Comparison of ENCODE assay signal across 17 cellular contexts in genomic region chr3:66625464-66626216, GRCh38.
DNase-seq lines count a peak whose midpoint lies in the region; ATAC-seq and TF ChIP-seq lines count a peak whose summit lies in the region.
"Had no signal": no experiment of that assay in that cellular context is flagged by ENCODE, and none has a peak within 500 bp of the region (broad histone marks: within the 10 kb centered on the region; RNA-seq: fewer than 3 reads in every experiment).

No MANE protein-coding gene starts in this region.

- H3K36me3 Mint-ChIP-seq in HFFc6 (ENCODE audit: low read depth) (no peaks in the 10 kb centered on the region), Caco-2 (ENCODE audit: insufficient read depth, unreplicated experiment) (no peaks in the 10 kb centered on the region)

- H3K4me1 Mint-ChIP-seq in HFFc6 (ENCODE audit: low read depth) (no peaks in the 10 kb centered on the region), Caco-2 (ENCODE audit: low read depth, unreplicated experiment) (no peaks in the 10 kb centered on the region)
- H3K4me1 Mint-ChIP-seq: CD8-positive, alpha-beta memory T cell had no signal

- no peaks in the 10 kb centered on the region for H3K27me3 ChIP-seq in sigmoid colon
- H3K27me3 ChIP-seq in Caco-2 (replicated peaks; ENCODE audit: control insufficient read depth, insufficient read depth, low read length) = no peaks in the 10 kb centered on the region
- H3K27me3 ChIP-seq: SJSA1 had no signal

- WGBS in sigmoid colon, 2 donors = 38 to 69% methylated on average over 5 of the region's 5 CpGs

- H3K36me3 ChIP-seq in sigmoid colon (no peaks in the 10 kb centered on the region), Caco-2 (ENCODE audit: control insufficient read depth, insufficient read depth, low read length) (no peaks in the 10 kb centered on the region)
- H3K36me3 ChIP-seq: SJSA1 had no signal

- TF ChIP-seq CTCF in fibroblast of villous mesenchyme (IDR thresholded peaks at IDR 0.05; ENCODE audit: insufficient read depth, low read depth, low read length) (no peak), sigmoid colon (IDR thresholded peaks at IDR 0.05) (no peak), HFFc6 (IDR thresholded peaks at IDR 0.05) (no peak), Caco-2 (IDR thresholded peaks at IDR 0.05; ENCODE audit: insufficient read depth in 1 of 2, low read depth in 1 of 2, low read length in 1 of 2, severe bottlenecking in 1 of 2, unreplicated experiment in 1 of 2) (no peak)

- H3K4me1 ChIP-seq in sigmoid colon (peaks cover 0 to 24% (median 19%) of the 10 kb centered on the region in 4 donors), Caco-2 (no peaks in the 10 kb centered on the region)
- H3K4me1 ChIP-seq: SJSA1 had no signal

- H3K4me3 Mint-ChIP-seq in HFFc6 (no peak overlapping the region), Caco-2 (ENCODE audit: unreplicated experiment) (no peak overlapping the region)
- H3K4me3 Mint-ChIP-seq: CD8-positive, alpha-beta memory T cell had no signal

- BruUV-seq in Caco-2 (replicated peaks; lab: Mats Ljungman, UMichigan) = no TSS peak

- no peak for ATAC-seq in HG02870 (IDR thresholded peaks at IDR 0.05; ENCODE audit: unreplicated experiment)

- no peaks in the 10 kb centered on the region for H3K9me3 ChIP-seq in sigmoid colon
- no peaks in the 10 kb centered on the region for H3K9me3 ChIP-seq in Caco-2
- H3K9me3 ChIP-seq: SJSA1 had no signal

- H3K27ac ChIP-seq in sigmoid colon = peak overlapping the region in 3 of 4 donors; percentile 42 to 59 (median 56)
- H3K27ac ChIP-seq: RWPE1, SJSA1 had no signal

- intact Hi-C loops in sigmoid colon (cut with DNase I) (no loop called here), Caco-2 (cut with micrococcal nuclease; ENCODE audit: unreplicated experiment) (no loop called here)

- H3K27me3 Mint-ChIP-seq in HFFc6 (ENCODE audit: insufficient read depth) (peaks cover 1% of the 10 kb centered on the region), Caco-2 (ENCODE audit: insufficient read depth, unreplicated experiment) (no peaks in the 10 kb centered on the region)
- H3K27me3 Mint-ChIP-seq: CD8-positive, alpha-beta memory T cell had no signal

- H3K27ac Mint-ChIP-seq in HFFc6 = no peak overlapping the region
- H3K27ac Mint-ChIP-seq in Caco-2 (ENCODE audit: unreplicated experiment) = no peak overlapping the region

- CTCF ChIA-PET in Caco-2 (lab: Charles Lee) = no interaction called here

- H3K9me3 Mint-ChIP-seq in HFFc6 (no peaks in the 10 kb centered on the region), Caco-2 (ENCODE audit: unreplicated experiment) (no peaks in the 10 kb centered on the region)

- DNase-seq in DMS 273 (lab: John Stamatoyannopoulos, UW; ENCODE audit: unreplicated experiment) = peak; percentile 82
- DNase-seq in NCI-H1048 (lab: John Stamatoyannopoulos, UW) = peak; percentile 19
- DNase-seq in fibroblast of villous mesenchyme (ENCODE audit: low read depth) = peak; percentile 25
- no peak for DNase-seq in sigmoid colon
- no peak for DNase-seq in HFFc6
- no peak for DNase-seq in Caco-2
- no peak for DNase-seq in activated naive CD4-positive, alpha-beta T cell treated with Interleukin-2 at 50 U/mL for 16 hours
- DNase-seq: CD8-positive, alpha-beta memory T cell; DMS153; HCEC 1CT; MM.1S; NCI-H1105 treated with DMSO at 0.1 percent for 48 hours; NCI-H187; NCI-H446 treated with DMSO at 0.1 percent for 48 hours had no signal

- POLR2A ChIA-PET in Caco-2 (lab: Charles Lee) = no interaction called here

- H3K4me3 ChIP-seq in fibroblast of villous mesenchyme (ENCODE audit: low read depth, low read length) = no peak overlapping the region
- no peak overlapping the region for H3K4me3 ChIP-seq in sigmoid colon
- no peak overlapping the region for H3K4me3 ChIP-seq in Caco-2 (ENCODE audit: low read depth, low read length)
- H3K4me3 ChIP-seq: SJSA1 had no signal

- no peak for TF ChIP-seq POLR2A in sigmoid colon (IDR thresholded peaks at IDR 0.05)

- TF ChIP-seq EP300 in sigmoid colon (IDR thresholded peaks at IDR 0.05) = no peak

Comparison
In these comparisons a context has a peak if more than half of its experiments do, and no peak if none do; other contexts are left out.
1. DNase-seq: peak in DMS 273 (single experiment), NCI-H1048 (single experiment) and fibroblast of villous mesenchyme (single experiment); none in sigmoid colon (single experiment), HFFc6 (single experiment), Caco-2 (0 of 2) and activated naive CD4-positive, alpha-beta T cell treated with Interleukin-2 at 50 U/mL for 16 hours (single experiment).